Comparison of ENCODE assay signal across 10 cellular contexts in genomic region chr4:30842142-30842541, GRCh38.
"Had no signal": no experiment of that assay in that cellular context is flagged by ENCODE, and none has a peak within 500 bp of the region (broad histone marks: within the 10 kb centered on the region; RNA-seq: fewer than 3 reads in every experiment).

No MANE protein-coding gene starts in this region.

- H3K27me3 Mint-ChIP-seq: IgD-negative memory B cell had no signal

- H3K27ac Mint-ChIP-seq: HFFc6, IgD-negative memory B cell had no signal

- H3K9me3 Mint-ChIP-seq: H9 had no signal

- H2AFZ ChIP-seq: GM23248 had no signal

- DNase-seq: GM23248, GOT3, H9, HCEC 1CT, HFFc6, Kasumi-1, KG1 had no signal

- H3K4me3 ChIP-seq: GM23248 had no signal

- H3K4me1 Mint-ChIP-seq: IgD-negative memory B cell had no signal

- H3K4me3 Mint-ChIP-seq: H9, HFFc6, IgD-negative memory B cell had no signal

- H3K27ac ChIP-seq: GM23248, HL-60 had no signal

- FAIRE-seq: H54 had no signal

- H3K9ac ChIP-seq: GM23248 had no signal
